In the genomic region with DNA sequence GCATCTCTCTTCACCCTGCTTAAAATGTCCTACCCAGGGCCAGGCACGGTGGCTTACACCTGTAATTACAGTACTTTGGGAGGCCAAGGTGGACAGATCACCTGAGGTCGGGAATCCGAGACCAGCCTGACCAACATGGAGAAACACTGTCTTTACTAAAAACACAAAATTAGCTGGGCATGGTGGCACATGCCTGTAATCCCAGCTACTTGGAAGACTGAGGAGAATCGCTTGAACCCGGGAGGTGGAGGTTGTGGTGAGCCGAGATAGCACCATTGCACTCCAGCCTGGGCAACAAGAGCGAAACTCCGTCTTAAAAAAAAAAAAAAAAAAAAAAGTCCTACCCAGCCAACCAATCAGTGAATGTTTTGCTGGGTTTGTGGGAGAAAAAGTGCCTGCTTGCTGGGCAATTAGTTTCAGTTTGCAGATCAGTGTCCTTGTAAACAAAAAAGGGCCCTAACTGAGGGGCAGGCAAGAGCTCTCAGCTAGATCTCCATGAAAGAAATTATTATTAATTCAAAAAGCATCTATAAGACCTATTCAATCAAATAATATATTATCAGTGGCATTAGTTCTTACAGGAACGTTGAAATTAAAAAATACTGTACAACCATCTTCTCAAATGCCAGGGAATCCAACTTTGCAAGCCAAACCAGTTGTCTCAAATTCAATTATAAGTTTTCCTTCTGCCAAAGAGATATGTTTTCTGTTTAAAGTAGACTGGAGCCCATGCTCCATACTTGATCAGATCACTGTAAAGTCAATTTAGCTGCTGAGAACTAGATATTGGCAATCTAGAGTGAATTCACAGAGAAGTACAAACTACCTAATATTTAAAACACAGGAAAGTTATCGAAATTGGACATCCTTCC, we compare ENCODE assay signal across 8 cellular contexts. TPM values are rescaled to one million over a fixed set of nuclear protein-coding genes. Genes with fewer than 3 reads are reported as not detected.
DNase-seq lines count a peak whose midpoint lies in the region; ATAC-seq and TF ChIP-seq lines count a peak whose summit lies in the region.

No MANE protein-coding gene starts in this region.

- peak overlapping the region; percentile 54 for H3K27ac Mint-ChIP-seq in activated CD4-positive, alpha-beta memory T cell treated with anti-CD3 and anti-CD28 coated beads for 36 hours

- H3K4me3 Mint-ChIP-seq in activated CD4-positive, alpha-beta memory T cell treated with anti-CD3 and anti-CD28 coated beads for 36 hours, result peak overlapping the region; percentile 64

- H3K27me3 Mint-ChIP-seq in activated CD4-positive, alpha-beta memory T cell treated with anti-CD3 and anti-CD28 coated beads for 36 hours, result no peaks in the 10 kb centered on the region

- POLR2A ChIA-PET in activated CD4-positive, alpha-beta memory T cell treated with anti-CD3 and anti-CD28 coated beads for 36 hours (lab: Charles Lee), result interaction anchor here (0.6 kb wide), 1 partner anchor 272 kb away, joined by 3 read pairs; no protein-coding TSS in a partner anchor

- CTCF ChIA-PET in activated CD4-positive, alpha-beta memory T cell treated with anti-CD3 and anti-CD28 coated beads for 36 hours (lab: Charles Lee), result no interaction called here

- no peaks in the 10 kb centered on the region for H3K9me3 ChIP-seq in skeletal muscle satellite cell (replicated peaks; ENCODE audit: low read length)

- peak overlapping the region; percentile 65 for H3K9ac ChIP-seq in skeletal muscle satellite cell (ENCODE audit: low read depth, low read length)

- no peaks in the 10 kb centered on the region for H3K9me3 Mint-ChIP-seq in activated CD4-positive, alpha-beta memory T cell treated with anti-CD3 and anti-CD28 coated beads for 36 hours

- H3K4me2 ChIP-seq in skeletal muscle satellite cell (ENCODE audit: low read length), result peak overlapping the region; percentile 95

- H3K27me3 ChIP-seq in skeletal muscle satellite cell (ENCODE audit: control insufficient read depth, insufficient read depth, low read length), result no peaks in the 10 kb centered on the region

- H3K36me3 ChIP-seq in skeletal muscle satellite cell (ENCODE audit: insufficient read depth, low read length), result no peaks in the 10 kb centered on the region

- intact Hi-C loops in activated CD4-positive, alpha-beta memory T cell treated with anti-CD3 and anti-CD28 coated beads for 36 hours (cut with micrococcal nuclease), result no loop called here

- in situ Hi-C loops in KBM-7 (cut with MboI; ENCODE audit: low pct_unique_long_range_greater_than_20kb, low sequenced_read_pairs), result no loop called here
- in situ Hi-C loops in GM13976 (cut with MboI; ENCODE audit: low sequenced_read_pairs, unreplicated experiment), result no loop called here

- ATAC-seq in HG02938 (IDR thresholded peaks at IDR 0.05; ENCODE audit: unreplicated experiment) (no peak), GM19035 (IDR thresholded peaks at IDR 0.05; ENCODE audit: unreplicated experiment) (no peak)

- DNase-seq in CD1c-positive myeloid dendritic cell (ENCODE audit: extremely low spot score), result peak; percentile 71
- peak; percentile 24 for DNase-seq in KBM-7
- peak; percentile 37 for DNase-seq in activated CD4-positive, alpha-beta memory T cell treated with anti-CD3 and anti-CD28 coated beads for 36 hours
- DNase-seq in foreskin melanocyte, result peak; percentile 62
- DNase-seq in GM13976 (ENCODE audit: low spot score), result no peak

- H3K4me3 ChIP-seq in skeletal muscle satellite cell (ENCODE audit: low read length), result peak overlapping the region; percentile 74

- no peak for TF ChIP-seq CTCF in GM13976 (IDR thresholded peaks at IDR 0.05; ENCODE audit: borderline replicate concordance, control extremely low read depth, extremely low read depth, insufficient read depth, missing control alignments)

- no peaks in the 10 kb centered on the region for H3K36me3 Mint-ChIP-seq in activated CD4-positive, alpha-beta memory T cell treated with anti-CD3 and anti-CD28 coated beads for 36 hours

- H3K4me1 ChIP-seq in skeletal muscle satellite cell (ENCODE audit: control insufficient read depth, insufficient read depth, low read length), result peaks cover 42% of the 10 kb centered on the region

- H3K4me1 Mint-ChIP-seq in activated CD4-positive, alpha-beta memory T cell treated with anti-CD3 and anti-CD28 coated beads for 36 hours (ENCODE audit: low read depth), result peaks cover 31% of the 10 kb centered on the region

RNA-seq across cellular contexts. Expression of gene MEGF9, which starts 3.9 kb away (rescaled TPM):
- total RNA-seq in activated CD4-positive, alpha-beta memory T cell treated with anti-CD3 and anti-CD28 coated beads for 36 hours, result 1 to 10 TPM; 4.4 to 4.6 TPM
- total RNA-seq in skeletal muscle satellite cell (2012; rRNA removed), result 6.1 and 6.3 TPM in 2 replicates
